9 cellular contexts compared by ENCODE assay signal in genomic region chrX:136708348-136708747, GRCh38.
DNase-seq lines count a peak whose midpoint lies in the region; ATAC-seq, FAIRE-seq and TF ChIP-seq lines count a peak whose summit lies in the region.
"Had no signal": no experiment of that assay in that cellular context is flagged by ENCODE, and none has a peak within 500 bp of the region (broad histone marks: within the 10 kb centered on the region; RNA-seq: fewer than 3 reads in every experiment).

No MANE protein-coding gene starts in this region.

- no peaks in the 10 kb centered on the region for H3K36me3 ChIP-seq in astrocyte (ENCODE audit: insufficient read depth, low read length)
- H3K36me3 ChIP-seq in osteoblast (ENCODE audit: insufficient read depth, low read length): peaks cover 5% of the 10 kb centered on the region

- H3K79me2 ChIP-seq in astrocyte (ENCODE audit: insufficient read depth, low read length) (no peaks in the 10 kb centered on the region), osteoblast (ENCODE audit: insufficient read depth, low read length) (no peaks in the 10 kb centered on the region)

- DNase-seq in activated CD4-positive, alpha-beta T cell treated with anti-CD3 and anti-CD28 coated beads for 36 hours: no peak
- no peak for DNase-seq in activated CD4-positive, alpha-beta T cell treated with anti-CD3 and anti-CD28 coated beads, Interleukin-2, amount 50 U/mL, for 1 hour
- no peak for DNase-seq in astrocyte (ENCODE audit: low read depth)
- peak; percentile 72 for DNase-seq in osteoblast (ENCODE audit: insufficient read length, low spot score, missing footprints)
- no peak for DNase-seq in stimulated activated CD4-positive, alpha-beta T cell treated with anti-CD3 and anti-CD28 coated beads, Interleukin-1b, Interleukin-23, amount 100 ng/mL, for 48 hours
- DNase-seq in GM19239 (ENCODE audit: insufficient read length, low spot score): no peak
- DNase-seq: activated B cell treated with CpG ODN at 0.5 μM for 24 hours had no signal

- no peak overlapping the region for H3K4me3 Mint-ChIP-seq in activated CD4-positive, alpha-beta T cell treated with anti-CD3 and anti-CD28 coated beads for 36 hours
- no peak overlapping the region for H3K4me3 Mint-ChIP-seq in astrocyte (ENCODE audit: unreplicated experiment)
- H3K4me3 Mint-ChIP-seq: activated B cell treated with CpG ODN at 0.5 μM for 24 hours had no signal

- FAIRE-seq in astrocyte (lab: Jason Lieb, UNC) (peak; percentile 39), GM19239 (lab: Jason Lieb, UNC) (no peak)

- H3K4me1 Mint-ChIP-seq in activated CD4-positive, alpha-beta T cell treated with anti-CD3 and anti-CD28 coated beads for 36 hours: peaks cover 56% of the 10 kb centered on the region
- H3K4me1 Mint-ChIP-seq in astrocyte (ENCODE audit: low read depth, unreplicated experiment): peaks cover 7% of the 10 kb centered on the region

- H3K27ac ChIP-seq in astrocyte (ENCODE audit: low read depth, low read length) (no peak overlapping the region), osteoblast (ENCODE audit: low read depth, low read length) (no peak overlapping the region)

- peak; percentile 24 for TF ChIP-seq CTCF in astrocyte (IDR thresholded peaks at IDR 0.05; ENCODE audit: insufficient read depth, low read depth, low read length)
- TF ChIP-seq CTCF in osteoblast (IDR thresholded peaks at IDR 0.05; ENCODE audit: extremely low read depth, low read depth, low read length): peak; percentile 49

- H3K4me1 ChIP-seq in astrocyte (ENCODE audit: insufficient read depth, low read length) (no peaks in the 10 kb centered on the region), osteoblast (ENCODE audit: insufficient read depth, low read length) (peaks cover 7% of the 10 kb centered on the region)

- no peak for ATAC-seq in activated CD4-positive, alpha-beta T cell treated with anti-CD3 and anti-CD28 coated beads for 36 hours
- ATAC-seq in HG03060 (IDR thresholded peaks at IDR 0.05; ENCODE audit: low read depth, unreplicated experiment): peak; percentile 53
- no peak for ATAC-seq in GM21367 (IDR thresholded peaks at IDR 0.05; ENCODE audit: unreplicated experiment)

- POLR2A ChIA-PET in activated CD4-positive, alpha-beta T cell treated with anti-CD3 and anti-CD28 coated beads for 36 hours (lab: Charles Lee): interaction anchor here (0.6 kb wide), 1 partner anchor 71 kb away, joined by 3 read pairs; no protein-coding TSS in a partner anchor

- no peak overlapping the region for H3K9ac ChIP-seq in astrocyte (ENCODE audit: low read length)

- H3K4me3 ChIP-seq in astrocyte (ENCODE audit: insufficient read depth, low read depth, low read length): no peak overlapping the region
- H3K4me3 ChIP-seq in osteoblast (ENCODE audit: insufficient read depth, low read length): no peak overlapping the region

- H3K27me3 Mint-ChIP-seq in activated CD4-positive, alpha-beta T cell treated with anti-CD3 and anti-CD28 coated beads for 36 hours: no peaks in the 10 kb centered on the region
- no peaks in the 10 kb centered on the region for H3K27me3 Mint-ChIP-seq in astrocyte (ENCODE audit: low read depth, unreplicated experiment)
- H3K27me3 Mint-ChIP-seq: activated B cell treated with CpG ODN at 0.5 μM for 24 hours had no signal

- H3K4me2 ChIP-seq in astrocyte (ENCODE audit: low read length) (no peak overlapping the region), osteoblast (ENCODE audit: insufficient read depth, low read length) (no peak overlapping the region)

- intact Hi-C loops in activated CD4-positive, alpha-beta T cell treated with anti-CD3 and anti-CD28 coated beads for 36 hours (cut with DNase I, micrococcal nuclease): loop anchor here in 1 of 2 experiments (5.0 kb wide), 1 partner anchor 149 kb away; no protein-coding TSS in a partner anchor

- no peaks in the 10 kb centered on the region for H3K27me3 ChIP-seq in astrocyte (ENCODE audit: insufficient read depth, low read length)
- H3K27me3 ChIP-seq in osteoblast (ENCODE audit: insufficient read depth, low read length): no peaks in the 10 kb centered on the region

- H3K9me3 Mint-ChIP-seq in activated CD4-positive, alpha-beta T cell treated with anti-CD3 and anti-CD28 coated beads for 36 hours (ENCODE audit: low read depth): no peaks in the 10 kb centered on the region
- no peaks in the 10 kb centered on the region for H3K9me3 Mint-ChIP-seq in astrocyte (ENCODE audit: unreplicated experiment)
- H3K9me3 Mint-ChIP-seq: activated B cell treated with CpG ODN at 0.5 μM for 24 hours had no signal

- H3K9me3 ChIP-seq in astrocyte (ENCODE audit: insufficient read depth, low read depth, low read length): no peaks in the 10 kb centered on the region
- no peaks in the 10 kb centered on the region for H3K9me3 ChIP-seq in osteoblast (ENCODE audit: low read depth, low read length)

- H4K20me1 ChIP-seq in astrocyte (ENCODE audit: insufficient read depth, low read length) (no peaks in the 10 kb centered on the region), osteoblast (ENCODE audit: insufficient read depth, low read length) (no peaks in the 10 kb centered on the region)

- CTCF ChIA-PET in activated CD4-positive, alpha-beta T cell treated with anti-CD3 and anti-CD28 coated beads for 36 hours (lab: Charles Lee): interaction anchor here (0.6 to 7.7 kb wide), 11 partner anchors 8 to 439 kb away, joined by 3 to 53 read pairs (median 4); no protein-coding TSS in a partner anchor

- H3K27ac Mint-ChIP-seq in activated CD4-positive, alpha-beta T cell treated with anti-CD3 and anti-CD28 coated beads for 36 hours: peak overlapping the region; percentile 42
- no peak overlapping the region for H3K27ac Mint-ChIP-seq in astrocyte (ENCODE audit: unreplicated experiment)
- H3K27ac Mint-ChIP-seq: activated B cell treated with CpG ODN at 0.5 μM for 24 hours had no signal

- H2AFZ ChIP-seq in astrocyte (ENCODE audit: low read depth, low read length) (no peak overlapping the region), osteoblast (ENCODE audit: low read length) (no peak overlapping the region)

- peaks cover 34% of the 10 kb centered on the region for H3K36me3 Mint-ChIP-seq in activated CD4-positive, alpha-beta T cell treated with anti-CD3 and anti-CD28 coated beads for 36 hours (ENCODE audit: low read depth)
- peaks cover 1% of the 10 kb centered on the region for H3K36me3 Mint-ChIP-seq in astrocyte (ENCODE audit: low read depth, unreplicated experiment)
